ENCODE assay signal across 34 cellular contexts in the genomic region with DNA sequence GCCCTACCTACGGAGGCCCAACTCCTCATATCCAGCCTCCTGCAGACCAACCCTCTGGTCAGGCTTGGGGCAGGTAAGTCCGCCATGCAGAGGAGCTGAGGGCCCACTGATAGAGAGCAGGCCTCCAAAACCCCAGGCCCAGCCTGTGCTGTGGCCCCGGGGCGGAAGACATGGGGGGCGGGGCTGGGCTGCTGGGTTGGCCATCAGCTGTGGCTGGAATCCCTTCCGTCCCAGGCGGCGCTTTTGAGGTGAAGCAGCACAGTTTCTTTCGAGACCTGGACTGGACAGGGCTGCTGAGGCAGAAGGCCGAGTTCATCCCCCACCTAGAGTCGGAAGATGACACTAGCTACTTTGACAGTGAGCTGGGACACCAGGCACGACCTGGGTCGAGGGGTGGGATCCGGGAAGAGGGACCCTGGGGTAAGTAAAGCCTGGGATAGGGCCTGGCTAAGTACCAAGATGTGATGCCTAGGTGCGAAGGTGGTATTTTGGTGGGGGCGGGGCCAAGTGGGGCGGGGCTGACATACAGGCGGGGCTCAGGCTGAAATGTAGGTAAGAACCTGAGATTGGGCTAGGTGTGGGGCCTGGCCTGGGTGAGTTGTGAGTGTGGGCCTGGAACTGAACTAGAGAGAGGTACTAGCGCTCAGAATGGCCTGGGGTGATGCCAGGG. TPM values are rescaled to one million over a fixed set of nuclear protein-coding genes. Genes with fewer than 3 reads are reported as not detected.
DNase-seq lines count a peak whose midpoint lies in the region; ATAC-seq and TF ChIP-seq lines count a peak whose summit lies in the region.
"Had no signal": no experiment of that assay in that cellular context is flagged by ENCODE, and none has a peak within 500 bp of the region (broad histone marks: within the 10 kb centered on the region; RNA-seq: fewer than 3 reads in every experiment).

No MANE protein-coding gene starts in this region.

- peak overlapping the region; percentile 81; the same call in 1 of the 2 replicates for H3K27ac Mint-ChIP-seq in GM23338
- H3K27ac Mint-ChIP-seq in central memory CD8-positive, alpha-beta T cell (ENCODE audit: low read depth) = no peak overlapping the region
- peak overlapping the region in 1 of 9 donors; percentile 77 for H3K27ac Mint-ChIP-seq in naive thymus-derived CD4-positive, alpha-beta T cell
- H3K27ac Mint-ChIP-seq: activated CD4-positive, alpha-beta T cell treated with anti-CD3 and anti-CD28 coated beads, Interleukin-2, amount 10 ng/mL, durations not matched to agents 7 days and 5 days had no signal

- 82% methylated on average over 17 of the region's 19 CpGs for WGBS in hepatocyte (ENCODE audit: low lambda C conversion rate, missing lambda C conversion rate)

- no peaks in the 10 kb centered on the region for H3K36me3 ChIP-seq in GM23338 (ENCODE audit: insufficient read depth)
- no peaks in the 10 kb centered on the region for H3K36me3 ChIP-seq in naive thymus-derived CD4-positive, alpha-beta T cell (ENCODE audit: control insufficient read depth in 2 of 3, insufficient read depth in 3 of 3, low read length in 3 of 3)
- no peaks in the 10 kb centered on the region for H3K36me3 ChIP-seq in hepatocyte (replicated peaks; ENCODE audit: insufficient read depth, low read depth)
- H3K36me3 ChIP-seq: colonic mucosa, heart right ventricle, upper lobe of left lung had no signal

- peaks cover 11% of the 10 kb centered on the region for H3K36me3 Mint-ChIP-seq in GM23338 (ENCODE audit: low read depth)
- H3K36me3 Mint-ChIP-seq in central memory CD8-positive, alpha-beta T cell (ENCODE audit: insufficient read depth) = no peaks in the 10 kb centered on the region
- no peaks in the 10 kb centered on the region for H3K36me3 Mint-ChIP-seq in naive thymus-derived CD4-positive, alpha-beta T cell

- intact Hi-C loops in naive thymus-derived CD4-positive, alpha-beta T cell (cut with micrococcal nuclease) = loop anchor here (2.0 kb wide), 1 partner anchor 15 kb away; a partner anchor contains a TSS

- no peaks in the 10 kb centered on the region; the same call in 2 of the 3 replicates for H3K9me3 Mint-ChIP-seq in GM23338
- H3K9me3 Mint-ChIP-seq in central memory CD8-positive, alpha-beta T cell = no peaks in the 10 kb centered on the region
- peaks cover 0 to 1% (median 0%) of the 10 kb centered on the region in 11 donors for H3K9me3 Mint-ChIP-seq in naive thymus-derived CD4-positive, alpha-beta T cell
- H3K9me3 Mint-ChIP-seq: activated CD4-positive, alpha-beta T cell treated with anti-CD3 and anti-CD28 coated beads, Interleukin-2, amount 10 ng/mL, durations not matched to agents 7 days and 5 days; activated T-cell treated with anti-CD3 and anti-CD28 coated beads, Interleukin-2, amount 50 U/mL, for 4 hours had no signal

- H3K79me2 ChIP-seq in GM23338 (replicated peaks; ENCODE audit: insufficient read depth) (no peaks in the 10 kb centered on the region), hepatocyte (no peaks in the 10 kb centered on the region)

- H2AFZ ChIP-seq in GM23338 (no peak overlapping the region), hepatocyte (no peak overlapping the region)
- H2AFZ ChIP-seq: PC-9 had no signal

- peaks cover 9% of the 10 kb centered on the region for H3K27me3 Mint-ChIP-seq in GM23338 (ENCODE audit: insufficient read depth, low read depth, poor library complexity)
- peaks cover 20% of the 10 kb centered on the region for H3K27me3 Mint-ChIP-seq in central memory CD8-positive, alpha-beta T cell
- H3K27me3 Mint-ChIP-seq in naive thymus-derived CD4-positive, alpha-beta T cell = peaks cover 0 to 6% (median 0%) of the 10 kb centered on the region in 5 donors

- peak; percentile 72 for DNase-seq in GM23338 (ENCODE audit: low spot score)
- no peak for DNase-seq in central memory CD8-positive, alpha-beta T cell (ENCODE audit: low spot score in 2 of 2)
- DNase-seq in naive thymus-derived CD4-positive, alpha-beta T cell = no peak
- DNase-seq in HEK293T (ENCODE audit: extremely low spot score) = no peak
- no peak for DNase-seq in NCI-H2029 (lab: John Stamatoyannopoulos, UW)
- DNase-seq in dedifferentiated amniotic fluid mesenchymal stem cell (ENCODE audit: extremely low spot score) = no peak
- no peak for DNase-seq in hepatocyte (ENCODE audit: low spot score)
- DNase-seq: activated CD4-positive, alpha-beta T cell treated with anti-CD3 and anti-CD28 coated beads, Interleukin-2, amount 10 ng/mL, durations not matched to agents 7 days and 5 days; activated naive CD4-positive, alpha-beta T cell treated with Interleukin-2 at 50 U/mL for 16 hours; activated T-cell treated with anti-CD3 and anti-CD28 coated beads, Interleukin-2, amount 50 U/mL, for 4 hours; colonic mucosa; COR-L47; effector memory CD4-positive, alpha-beta T cell; foreskin fibroblast; GF-D8; heart right ventricle; NCI-H1048; NCI-H1694; NCI-H2171 treated with DMSO at 0.1 percent for 48 hours; NCI-H524 treated with DMSO at 0.1 percent for 48 hours; NK-92 treated with Interleukin-12 subunit alpha and Interleukin-12 subunit beta, amount 100 ng/mL, for 24 hours; PC-9; right cardiac atrium; Right ventricle myocardium superior; stimulated activated CD4-positive, alpha-beta T cell treated with anti-CD3 and anti-CD28 coated beads, Interleukin-2, amount 100 ng/mL, for 48 hours; T-helper 9 cell had no signal

- no peaks in the 10 kb centered on the region for H3K9me3 ChIP-seq in naive thymus-derived CD4-positive, alpha-beta T cell (ENCODE audit: control insufficient read depth in 2 of 3, low read length in 3 of 3)
- no peaks in the 10 kb centered on the region for H3K9me3 ChIP-seq in hepatocyte (ENCODE audit: low read depth)
- H3K9me3 ChIP-seq: colonic mucosa, heart right ventricle, upper lobe of left lung had no signal

- H3K4me3 Mint-ChIP-seq in GM23338 = peak overlapping the region; percentile 75; the same call in 2 of the 3 replicates
- peak overlapping the region; percentile 62 for H3K4me3 Mint-ChIP-seq in central memory CD8-positive, alpha-beta T cell
- peak overlapping the region in 9 of 10 donors; percentile 57 to 86 (median 74) for H3K4me3 Mint-ChIP-seq in naive thymus-derived CD4-positive, alpha-beta T cell
- H3K4me3 Mint-ChIP-seq: activated CD4-positive, alpha-beta T cell treated with anti-CD3 and anti-CD28 coated beads, Interleukin-2, amount 10 ng/mL, durations not matched to agents 7 days and 5 days had no signal

- TF ChIP-seq CTCF in 22Rv1 (IDR thresholded peaks at IDR 0.05) = no peak
- TF ChIP-seq CTCF in GM23338 (conservative IDR thresholded peaks at IDR 0.05; ENCODE audit: low read depth in 2 of 2) = no peak
- no peak for TF ChIP-seq CTCF in hepatocyte (IDR thresholded peaks at IDR 0.05; ENCODE audit: poor library complexity)

- peaks cover 20% of the 10 kb centered on the region; the same call in 1 of the 2 replicates for H3F3A ChIP-seq in GM23338 (replicated peaks; ENCODE audit: low read depth)

- ATAC-seq in GM23338 = peak; percentile 16
- no peak for ATAC-seq in central memory CD8-positive, alpha-beta T cell (replicated peaks; ENCODE audit: extremely low read depth, poor library complexity, severe bottlenecking)
- ATAC-seq in naive thymus-derived CD4-positive, alpha-beta T cell = no peak
- ATAC-seq: activated T-cell treated with anti-CD3 and anti-CD28 coated beads, Interleukin-2, amount 50 U/mL, for 4 hours; heart right ventricle; right cardiac atrium had no signal

- H3K4me2 ChIP-seq in GM23338 = peak overlapping the region; percentile 95
- no peak overlapping the region for H3K4me2 ChIP-seq in hepatocyte
- H3K4me2 ChIP-seq: PC-9 had no signal

- POLR2A ChIA-PET in naive thymus-derived CD4-positive, alpha-beta T cell (lab: Charles Lee) = no interaction called here
- POLR2A ChIA-PET in HEK293T (lab: Yijun Ruan, JAX) = no interaction called here

- H3K4me1 Mint-ChIP-seq in GM23338 = peaks cover 27% of the 10 kb centered on the region
- H3K4me1 Mint-ChIP-seq in central memory CD8-positive, alpha-beta T cell = peaks cover 10% of the 10 kb centered on the region
- H3K4me1 Mint-ChIP-seq in naive thymus-derived CD4-positive, alpha-beta T cell = peaks cover 6 to 16% (median 9%) of the 10 kb centered on the region in 7 donors

- H3K4me1 ChIP-seq in GM23338 (ENCODE audit: insufficient read depth) (peaks cover 21% of the 10 kb centered on the region), hepatocyte (ENCODE audit: insufficient read depth) (no peaks in the 10 kb centered on the region)
- H3K4me1 ChIP-seq in naive thymus-derived CD4-positive, alpha-beta T cell (ENCODE audit: control insufficient read depth in 2 of 2, insufficient read depth in 2 of 2, low read length in 2 of 2) = peaks cover 0 to 4% of the 10 kb centered on the region in 2 donors

- CTCF ChIA-PET in naive thymus-derived CD4-positive, alpha-beta T cell (lab: Charles Lee) = no interaction called here
- CTCF ChIA-PET in HEK293T (lab: Yijun Ruan, JAX) = interaction anchor here (2.6 kb wide), 1 partner anchor 18 kb away, joined by 14 read pairs; no protein-coding TSS in a partner anchor

- peak overlapping the region; percentile 90 for H3K27ac ChIP-seq in 22Rv1
- peak overlapping the region; percentile 72; the same call in 1 of the 2 replicates for H3K27ac ChIP-seq in GM23338 (ENCODE audit: low read depth)
- no peak overlapping the region for H3K27ac ChIP-seq in naive thymus-derived CD4-positive, alpha-beta T cell (ENCODE audit: low read depth, low read length)
- H3K27ac ChIP-seq in hepatocyte = no peak overlapping the region
- H3K27ac ChIP-seq: colonic mucosa, heart right ventricle, PC-9, upper lobe of left lung, VCaP had no signal

- H3K27me3 ChIP-seq in GM23338 (ENCODE audit: insufficient read depth) (no peaks in the 10 kb centered on the region), hepatocyte (no peaks in the 10 kb centered on the region)
- no peaks in the 10 kb centered on the region for H3K27me3 ChIP-seq in naive thymus-derived CD4-positive, alpha-beta T cell (ENCODE audit: control insufficient read depth in 2 of 2, insufficient read depth in 2 of 2, low read length in 2 of 2)
- H3K27me3 ChIP-seq: colonic mucosa had no signal

- H3K9me2 ChIP-seq in GM23338 (ENCODE audit: insufficient read depth) (no peaks in the 10 kb centered on the region), hepatocyte (replicated peaks; ENCODE audit: insufficient read depth) (no peaks in the 10 kb centered on the region)

- H3K4me3 ChIP-seq in GM23338 (peak overlapping the region; percentile 20; the same call in 1 of the 2 replicates), hepatocyte (no peak overlapping the region)
- no peak overlapping the region for H3K4me3 ChIP-seq in naive thymus-derived CD4-positive, alpha-beta T cell (ENCODE audit: low read length)
- H3K4me3 ChIP-seq: colonic mucosa, heart right ventricle, PC-9, upper lobe of left lung had no signal

- H4K20me1 ChIP-seq in GM23338 (replicated peaks; ENCODE audit: insufficient read depth) (no peaks in the 10 kb centered on the region; the same call in 1 of the 2 replicates), hepatocyte (ENCODE audit: insufficient read depth, poor library complexity, severe bottlenecking) (no peaks in the 10 kb centered on the region)

RNA-seq across cellular contexts. Expression of a gene that starts 15.4 kb away (rescaled TPM):
- total RNA-seq in GM23338 (2014; rRNA removed; shearing (Covaris generic)) = 27.3 and 35.0 TPM in 2 replicates
- polyA plus RNA-seq in GM23338 (2016; fragmentation: Nextera tagmentation; extraction: Ambion mirVana) (15.9 and 17.4 TPM in 2 replicates), hepatocyte (41.3 and 41.9 TPM in 2 replicates)
- 10 to 100 TPM; 14.2 to 29.9 (median 28.1) TPM for total RNA-seq in naive thymus-derived CD4-positive, alpha-beta T cell
- polyA plus RNA-seq in naive thymus-derived CD4-positive, alpha-beta T cell = 10 to 100 TPM; 43.6 to 52.9 TPM
- total RNA-seq in hepatocyte = 25.7 and 31.5 TPM in 2 replicates

RNA-seq across cellular contexts. Expression of a gene that starts 21.1 kb away (rescaled TPM):
- 1.1 and 1.4 TPM in 2 replicates for total RNA-seq in GM23338 (2014; rRNA removed; shearing (Covaris generic))
- 0.74 and 0.80 TPM in 2 replicates for polyA plus RNA-seq in GM23338 (2016; fragmentation: Nextera tagmentation; extraction: Ambion mirVana)
- total RNA-seq in naive thymus-derived CD4-positive, alpha-beta T cell = under 1 TPM in 2 of 5 experiments, not detected in 3; 0.32 to 0.41 TPM
- polyA plus RNA-seq in naive thymus-derived CD4-positive, alpha-beta T cell = not detected
- 0.37 TPM in 1 of 2 replicates, not detected in the other for total RNA-seq in hepatocyte
- not detected in 2 replicates for polyA plus RNA-seq in hepatocyte
- total RNA-seq: bronchial epithelial cell, esophagus mucosa, myocyte, right cardiac atrium, Right ventricle myocardium superior, subcutaneous adipose tissue had no signal
- polyA plus RNA-seq: BJ, heart right ventricle, right cardiac atrium had no signal

RNA-seq across cellular contexts. Expression of a gene that starts 25.1 kb away (rescaled TPM):
- total RNA-seq in GM23338 (2014; rRNA removed; shearing (Covaris generic)) = 73.3 and 99.8 TPM in 2 replicates
- 51.5 and 54.1 TPM in 2 replicates for polyA plus RNA-seq in GM23338 (2016; fragmentation: Nextera tagmentation; extraction: Ambion mirVana)
- 10 to 100 TPM; 40.1 to 74.2 (median 54.5) TPM for total RNA-seq in naive thymus-derived CD4-positive, alpha-beta T cell
- polyA plus RNA-seq in naive thymus-derived CD4-positive, alpha-beta T cell = 10 to 100 TPM; 22.0 to 23.2 TPM
- 31.7 and 34.2 TPM in 2 replicates for total RNA-seq in hepatocyte
- polyA plus RNA-seq in hepatocyte = 23.4 and 30.7 TPM in 2 replicates

RNA-seq across cellular contexts. Expression of a gene that starts 27.6 kb away (rescaled TPM):
- total RNA-seq in GM23338 (2014; rRNA removed; shearing (Covaris generic)) = 13.4 and 19.9 TPM in 2 replicates
- polyA plus RNA-seq in GM23338 (2016; fragmentation: Nextera tagmentation; extraction: Ambion mirVana) = 8.9 and 13.9 TPM in 2 replicates
- total RNA-seq in naive thymus-derived CD4-positive, alpha-beta T cell = under 1 TPM in 4 of 5 experiments, not detected in 1; 0.51 to 0.93 (median 0.71) TPM
- 1 to 10 TPM in 1 of 2 donors, under 1 TPM in 1; 0.70 to 3.5 TPM for polyA plus RNA-seq in naive thymus-derived CD4-positive, alpha-beta T cell
- total RNA-seq in hepatocyte = 0.20 and 0.32 TPM in 2 replicates
- polyA plus RNA-seq in hepatocyte = 0.22 and 0.54 TPM in 2 replicates
- total RNA-seq: esophagus mucosa, myocyte, Right ventricle myocardium superior had no signal

RNA-seq across cellular contexts. Expression of a gene that starts 31.5 kb away (rescaled TPM):
- total RNA-seq in GM23338 (2014; rRNA removed; shearing (Covaris generic)) = 3.3 and 4.1 TPM in 2 replicates
- polyA plus RNA-seq in GM23338 (2016; fragmentation: Nextera tagmentation; extraction: Ambion mirVana) (4.4 and 4.6 TPM in 2 replicates), hepatocyte (0.36 TPM in 1 of 2 replicates, not detected in the other)
- not detected for total RNA-seq in naive thymus-derived CD4-positive, alpha-beta T cell
- polyA plus RNA-seq in naive thymus-derived CD4-positive, alpha-beta T cell = not detected
- total RNA-seq in hepatocyte = 0.32 TPM in 1 of 2 replicates, not detected in the other
- total RNA-seq: activated CD4-positive, alpha-beta T cell treated with anti-CD3 and anti-CD28 coated beads, Interleukin-2, amount 10 ng/mL, durations not matched to agents 7 days and 5 days; activated T-cell treated with anti-CD3 and anti-CD28 coated beads, Interleukin-2, amount 50 U/mL, for 4 hours; bronchial epithelial cell; esophagus mucosa; heart right ventricle; myocyte; right cardiac atrium; Right ventricle myocardium superior; subcutaneous adipose tissue; upper lobe of left lung had no signal
- polyA plus RNA-seq: heart right ventricle, right cardiac atrium had no signal

Comparison
In these comparisons a context has a peak if more than half of its experiments do, and no peak if none do; other contexts are left out.
1. H3K27ac ChIP-seq: peak in 22Rv1 (single experiment) and GM23338 (single experiment); none in naive thymus-derived CD4-positive, alpha-beta T cell (single experiment) and hepatocyte (single experiment).
2. Peak in every context shown above with its lines, with median percentiles within 50 percentile points of each other: H3K4me3 Mint-ChIP-seq.